Comparison of ENCODE assay signal across 23 cellular contexts in the genomic region with DNA sequence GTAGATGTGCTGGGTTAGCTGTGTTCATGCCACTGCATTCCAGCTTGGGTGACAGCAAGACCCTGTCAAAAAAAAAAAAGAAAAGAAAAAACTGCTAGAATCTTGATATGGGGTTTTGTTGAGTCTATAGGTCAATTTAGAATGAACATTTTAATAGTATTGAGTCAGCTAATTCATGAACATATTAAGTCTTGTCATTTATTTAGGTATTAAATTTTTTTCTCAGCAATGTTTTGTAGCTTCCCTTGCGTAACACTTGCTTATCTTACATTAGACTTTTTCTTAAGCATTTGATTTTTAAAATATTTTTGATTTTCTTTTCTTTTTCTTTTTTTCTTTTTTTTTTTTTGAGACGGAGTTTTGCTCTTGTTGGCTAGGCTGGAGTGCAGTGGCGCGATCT.
"Had no signal": no experiment of that assay in that cellular context is flagged by ENCODE, and none has a peak within 500 bp of the region (broad histone marks: within the 10 kb centered on the region; RNA-seq: fewer than 3 reads in every experiment).

No MANE protein-coding gene starts in this region.

- H3K79me2 ChIP-seq: hepatocyte had no signal

- H3K27ac Mint-ChIP-seq: immature natural killer cell, mesothelial cell of epicardium, naive B cell had no signal

- H3K27me3 Mint-ChIP-seq: naive B cell had no signal

- H3K27me3 ChIP-seq: dorsolateral prefrontal cortex, esophagus muscularis mucosa, foreskin keratinocyte, gastroesophageal sphincter, heart left ventricle, hepatocyte, left lung had no signal

- FAIRE-seq: endothelial cell of umbilical vein, islet of Langerhans, keratinocyte had no signal

- H3K36me3 Mint-ChIP-seq: immature natural killer cell, naive B cell had no signal

- H3K9me3 Mint-ChIP-seq: immature natural killer cell, mesothelial cell of epicardium, naive B cell had no signal

- H2AFZ ChIP-seq: hepatocyte had no signal

- ATAC-seq: foreskin keratinocyte, gastroesophageal sphincter, heart left ventricle, left cardiac atrium, left lung, left ventricle myocardium superior, lower lobe of right lung, mucosa of descending colon had no signal

- H3K36me3 ChIP-seq: esophagus muscularis mucosa, gastroesophageal sphincter, heart left ventricle, left lung, lower lobe of right lung had no signal

- H3K4me3 Mint-ChIP-seq: immature natural killer cell, mesothelial cell of epicardium, naive B cell had no signal

- H3K4me3 ChIP-seq: coronary artery, dorsolateral prefrontal cortex, esophagus muscularis mucosa, gastroesophageal sphincter, heart left ventricle, hepatocyte, left lung, lower lobe of right lung, mucosa of descending colon had no signal

- H3K4me2 ChIP-seq: hepatocyte had no signal

- H3K9me3 ChIP-seq: esophagus muscularis mucosa, gastroesophageal sphincter, heart left ventricle, left lung, lower lobe of right lung, mucosa of descending colon had no signal

- H3K27ac ChIP-seq: coronary artery, dorsolateral prefrontal cortex, esophagus muscularis mucosa, foreskin keratinocyte, gastroesophageal sphincter, heart left ventricle, hepatocyte, left lung, lower lobe of right lung had no signal

- H3K4me1 Mint-ChIP-seq: immature natural killer cell, mesothelial cell of epicardium, naive B cell had no signal

- H3K4me1 ChIP-seq: esophagus muscularis mucosa, foreskin keratinocyte, gastroesophageal sphincter, heart left ventricle, left lung had no signal

- DNase-seq: dermis blood vessel endothelial cell; dorsolateral prefrontal cortex; effector CD4-positive, alpha-beta T cell; effector memory CD4-positive, alpha-beta T cell; foreskin keratinocyte; heart left ventricle; hypothalamus; immature natural killer cell; left cardiac atrium; left lung; left ventricle myocardium superior; lower lobe of right lung; mesenchymal stem cell; mucosa of descending colon; naive B cell had no signal
